16 cellular contexts compared by ENCODE assay signal in genomic region chr19:46040952-46041500, GRCh38. TPM values are rescaled to one million over a fixed set of nuclear protein-coding genes. Genes with fewer than 3 reads are reported as not detected.
DNase-seq lines count a peak whose midpoint lies in the region; ATAC-seq and TF ChIP-seq lines count a peak whose summit lies in the region.
"Had no signal": no experiment of that assay in that cellular context is flagged by ENCODE, and none has a peak within 500 bp of the region (broad histone marks: within the 10 kb centered on the region; RNA-seq: fewer than 3 reads in every experiment).

IGFL4 (minus strand) TSS chr19:46041002; CDS start chr19:46040962, 40 bp downstream.

- no peak within 1 kb of the TSS for H2BK12ac ChIP-seq in trophoblast cell (ENCODE audit: low read length)

- ATAC-seq in HG03521 (IDR thresholded peaks at IDR 0.05; ENCODE audit: unreplicated experiment), result no peak

- no peak for TF ChIP-seq POLR2A in vagina (IDR thresholded peaks at IDR 0.05)

- H3K27me3 ChIP-seq in trophoblast cell (ENCODE audit: insufficient read depth, low read length), result peaks cover 6% of the 10 kb centered on the region
- no peaks in the 10 kb centered on the region for H3K27me3 ChIP-seq in vagina

- no peak within 1 kb of the TSS for H3K23ac ChIP-seq in trophoblast cell (ENCODE audit: low read length)

- intact Hi-C loops in vagina (cut with DNase I), result no loop called here

- no peak within 1 kb of the TSS for H3K4me2 ChIP-seq in trophoblast cell (ENCODE audit: low read length)

- no peaks in the 10 kb centered on the region for H3K79me2 ChIP-seq in trophoblast cell (ENCODE audit: control insufficient read depth, insufficient read depth, low read length, poor library complexity)

- H3K36me3 ChIP-seq in trophoblast cell (ENCODE audit: control insufficient read depth in 1 of 2, insufficient read depth in 2 of 2, low read length in 2 of 2) (no peaks in the 10 kb centered on the region), vagina (no peaks in the 10 kb centered on the region)

- no peak within 1 kb of the TSS for H2BK5ac ChIP-seq in trophoblast cell (ENCODE audit: low read depth, low read length, poor library complexity)

- H3K4me1 ChIP-seq in trophoblast cell (ENCODE audit: control insufficient read depth in 1 of 2, insufficient read depth in 2 of 2, low read length in 2 of 2), result no peaks in the 10 kb centered on the region
- H3K4me1 ChIP-seq in vagina, result no peaks in the 10 kb centered on the region

- H3K4me3 ChIP-seq in LNCaP clone FGC (ENCODE audit: low read depth, low read length), result no peak within 1 kb of the TSS
- no peak within 1 kb of the TSS for H3K4me3 ChIP-seq in fibroblast of villous mesenchyme (ENCODE audit: low read depth, low read length)
- no peak within 1 kb of the TSS for H3K4me3 ChIP-seq in trophoblast cell (ENCODE audit: low read depth, low read length)
- no peak within 1 kb of the TSS for H3K4me3 ChIP-seq in vagina

- DNase-seq in DMS153 (lab: John Stamatoyannopoulos, UW) (peak; percentile 48), LNCaP clone FGC (ENCODE audit: low read depth) (peak; percentile 36), NCI-H526 (lab: John Stamatoyannopoulos, UW) (peak; percentile 50 to 72), fibroblast of villous mesenchyme (ENCODE audit: low read depth) (peak; percentile 8), trophoblast cell (no peak), vagina (ENCODE audit: extremely low spot score in 2 of 2) (no peak), HuH-7.5 (ENCODE audit: low spot score) (no peak)
- DNase-seq: activated CD4-positive, alpha-beta T cell treated with anti-CD3 and anti-CD28 coated beads for 1 hour; AML-193; foreskin fibroblast; H7; NCI-H1092 treated with DMSO at 0.1 percent for 48 hours; OCI-M1; posterior cingulate gyrus; T-helper 1 cell had no signal

- no peak within 1 kb of the TSS for H4K8ac ChIP-seq in trophoblast cell (ENCODE audit: low read depth, low read length)

- TF ChIP-seq CTCF in LNCaP clone FGC (IDR thresholded peaks at IDR 0.05; ENCODE audit: control insufficient read depth, extremely low read depth, insufficient read depth) (no peak), fibroblast of villous mesenchyme (IDR thresholded peaks at IDR 0.05; ENCODE audit: insufficient read depth, low read depth, low read length) (no peak), vagina (IDR thresholded peaks at IDR 0.05) (no peak)

- H2BK120ac ChIP-seq in trophoblast cell (ENCODE audit: insufficient read depth, low read length, poor library complexity), result no peak within 1 kb of the TSS

- no peak within 1 kb of the TSS for H2AK5ac ChIP-seq in trophoblast cell (ENCODE audit: low read length)

- no peak within 1 kb of the TSS for H4K12ac ChIP-seq in trophoblast cell (ENCODE audit: low read depth, low read length)

- H2AFZ ChIP-seq in trophoblast cell (ENCODE audit: insufficient read depth, low read length, poor library complexity), result no peak within 1 kb of the TSS

- H4K91ac ChIP-seq in trophoblast cell (ENCODE audit: low read depth, low read length), result no peak within 1 kb of the TSS

- H3K18ac ChIP-seq in trophoblast cell (ENCODE audit: low read length), result no peak within 1 kb of the TSS

- H3K9ac ChIP-seq in trophoblast cell (ENCODE audit: low read length), result no peak within 1 kb of the TSS

- peaks cover 13% of the 10 kb centered on the region for H3K9me3 ChIP-seq in trophoblast cell (ENCODE audit: insufficient read depth, low read depth, low read length)
- H3K9me3 ChIP-seq in vagina, result no peaks in the 10 kb centered on the region

- no CpG with 5 or more reads among the region's 7 CpGs for WGBS in trophoblast cell (ENCODE audit: extremely low coverage, insufficient coverage, insufficient read length)

- H3K27ac ChIP-seq in trophoblast cell (ENCODE audit: low read depth, low read length) (no peak within 1 kb of the TSS), vagina (no peak within 1 kb of the TSS)

- no peak within 1 kb of the TSS for H3K14ac ChIP-seq in trophoblast cell (ENCODE audit: low read length)

- H3K4ac ChIP-seq in trophoblast cell (ENCODE audit: low read depth, low read length), result no peak within 1 kb of the TSS

- H3K79me1 ChIP-seq in trophoblast cell (ENCODE audit: low read length), result no peaks in the 10 kb centered on the region

RNA-seq across cellular contexts. Expression of gene IGFL4, which starts in this region (rescaled TPM):
- not detected in 2 replicates for total RNA-seq in fibroblast of villous mesenchyme
- 0.04 and 0.10 TPM in 2 replicates for polyA plus RNA-seq in trophoblast cell (2013)
- not detected for total RNA-seq in vagina
- total RNA-seq: H7 had no signal

Comparison
In these comparisons a context has a peak if more than half of its experiments do, and no peak if none do; other contexts are left out.
1. Peak in DNase-seq in fibroblast of villous mesenchyme; RNA of the gene not detected or under 1 TPM.
2. DNase-seq: peak in DMS153 (single experiment), LNCaP clone FGC (single experiment) and NCI-H526 (2 of 2); none in trophoblast cell (0 of 2), vagina (0 of 2) and HuH-7.5 (single experiment).